Comparison of ENCODE assay signal across 1 cellular context in the genomic region with DNA sequence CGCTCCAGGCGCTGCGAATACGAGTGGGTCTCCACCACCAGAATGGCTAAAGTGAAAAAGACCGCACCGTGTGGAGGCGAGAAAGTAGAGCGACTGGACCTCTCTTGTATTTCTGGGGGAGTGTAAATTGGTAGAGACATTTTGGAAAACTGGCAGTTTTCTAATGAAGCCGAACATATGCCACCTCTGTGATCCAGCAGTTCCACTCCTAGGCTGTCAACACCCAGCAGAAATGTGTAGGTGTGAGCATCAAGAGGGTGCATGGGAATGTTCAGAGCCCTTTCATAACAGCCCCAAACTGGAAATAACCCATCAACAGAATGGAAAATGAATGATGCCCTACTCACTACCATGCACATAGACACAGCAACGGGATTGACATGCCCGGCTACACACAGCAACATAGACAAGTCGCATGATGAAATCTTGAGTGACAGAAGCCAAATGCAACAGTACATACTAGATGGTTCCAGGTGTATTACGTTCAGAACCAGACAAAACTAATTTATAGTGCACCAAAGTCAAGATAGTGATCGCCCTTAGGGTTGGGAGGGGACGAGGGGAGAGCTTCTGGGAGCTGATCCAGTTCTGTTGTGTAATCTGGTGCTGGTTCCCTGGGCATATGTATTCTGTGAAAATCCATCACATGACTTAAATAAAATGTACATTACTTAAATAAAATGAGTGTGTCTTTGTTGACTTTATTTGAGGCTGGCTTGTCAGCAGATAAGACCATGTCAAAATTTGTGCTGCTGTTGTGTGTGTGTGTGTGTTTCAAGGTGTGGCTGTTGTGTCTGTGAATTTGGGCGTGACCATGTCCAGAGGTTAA.
A peak's percentile ranks its signal among the peaks of the same experiment; 100 is the strongest.
TF ChIP-seq lines count a peak whose summit lies in the region.

No MANE protein-coding gene starts in this region.

TF ChIP-seq in HEK293, 187 proteins besides CTCF, POLR2A, EP300 and RAD21 (continued from another document):
- TF ChIP-seq, protein P1, sequence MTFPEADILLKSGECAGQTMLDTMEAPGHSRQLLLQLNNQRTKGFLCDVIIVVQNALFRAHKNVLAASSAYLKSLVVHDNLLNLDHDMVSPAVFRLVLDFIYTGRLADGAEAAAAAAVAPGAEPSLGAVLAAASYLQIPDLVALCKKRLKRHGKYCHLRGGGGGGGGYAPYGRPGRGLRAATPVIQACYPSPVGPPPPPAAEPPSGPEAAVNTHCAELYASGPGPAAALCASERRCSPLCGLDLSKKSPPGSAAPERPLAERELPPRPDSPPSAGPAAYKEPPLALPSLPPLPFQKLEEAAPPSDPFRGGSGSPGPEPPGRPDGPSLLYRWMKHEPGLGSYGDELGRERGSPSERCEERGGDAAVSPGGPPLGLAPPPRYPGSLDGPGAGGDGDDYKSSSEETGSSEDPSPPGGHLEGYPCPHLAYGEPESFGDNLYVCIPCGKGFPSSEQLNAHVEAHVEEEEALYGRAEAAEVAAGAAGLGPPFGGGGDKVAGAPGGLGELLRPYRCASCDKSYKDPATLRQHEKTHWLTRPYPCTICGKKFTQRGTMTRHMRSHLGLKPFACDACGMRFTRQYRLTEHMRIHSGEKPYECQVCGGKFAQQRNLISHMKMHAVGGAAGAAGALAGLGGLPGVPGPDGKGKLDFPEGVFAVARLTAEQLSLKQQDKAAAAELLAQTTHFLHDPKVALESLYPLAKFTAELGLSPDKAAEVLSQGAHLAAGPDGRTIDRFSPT (tag by site-specific recombination; IDR thresholded peaks at IDR 0.05): no peak
- TF ChIP-seq ZNF510 (tag by site-specific recombination; IDR thresholded peaks at IDR 0.05; ENCODE audit: insufficient replicate concordance) (no peak), KLF8 (tag by site-specific recombination; IDR thresholded peaks at IDR 0.05) (0 out of 2 replicates have a peak, but pooled peaks have one; percentile 56), ZNF155 (tag by site-specific recombination; IDR thresholded peaks at IDR 0.05) (no peak), ZNF501 (tag by site-specific recombination; IDR thresholded peaks at IDR 0.05) (0 out of 2 replicates have a peak, but pooled peaks have one; percentile 3), YY1 (tag by site-specific recombination; IDR thresholded peaks at IDR 0.05) (no peak), ZNF548 (tag by site-specific recombination; IDR thresholded peaks at IDR 0.05) (no peak), ZNF747 (tag by site-specific recombination; IDR thresholded peaks at IDR 0.05) (no peak), ZNF529 (tag by site-specific recombination; IDR thresholded peaks at IDR 0.05; ENCODE audit: insufficient replicate concordance) (no peak), ZNF140 (tag by site-specific recombination; IDR thresholded peaks at IDR 0.05) (no peak; the same call in 1 of the 2 replicates), ZFHX2 (tag by site-specific recombination; conservative IDR thresholded peaks at IDR 0.05) (peak; percentile 39; the same call in 1 of the 2 replicates), KLF10 (tag by site-specific recombination; IDR thresholded peaks at IDR 0.05) (no peak), ZNF23 (tag by site-specific recombination; IDR thresholded peaks at IDR 0.05; ENCODE audit: borderline replicate concordance) (no peak), ZNF10 (tag by site-specific recombination; IDR thresholded peaks at IDR 0.05) (no peak), ZNF202 (tag by site-specific recombination; IDR thresholded peaks at IDR 0.05; ENCODE audit: borderline replicate concordance) (no peak), ZNF704 (tag by site-specific recombination; IDR thresholded peaks at IDR 0.05) (no peak), ZNF169 (tag by site-specific recombination; IDR thresholded peaks at IDR 0.05) (no peak), ZNF791 (tag by site-specific recombination; IDR thresholded peaks at IDR 0.05) (no peak), WT1 (tag by site-specific recombination; IDR thresholded peaks at IDR 0.05) (no peak), ZNF132 (tag by site-specific recombination; IDR thresholded peaks at IDR 0.05; ENCODE audit: borderline replicate concordance) (no peak), HOXC10 (CRISPR knock-in tag; IDR thresholded peaks at IDR 0.05) (0 out of 2 replicates have a peak, but pooled peaks have one; percentile 19), REPIN1 (tag by site-specific recombination; IDR thresholded peaks at IDR 0.05; ENCODE audit: low read depth) (no peak), GLIS2 (tag by site-specific recombination; IDR thresholded peaks at IDR 0.05) (no peak), ZNF837 (tag by site-specific recombination; IDR thresholded peaks at IDR 0.05) (no peak), ZNF830 (tag by site-specific recombination; IDR thresholded peaks at IDR 0.05; ENCODE audit: low read depth) (no peak), ZNF664 (tag by site-specific recombination; IDR thresholded peaks at IDR 0.05) (peak; percentile 98), ZNF223 (tag by site-specific recombination; IDR thresholded peaks at IDR 0.05) (no peak), ZNF404 (tag by site-specific recombination; IDR thresholded peaks at IDR 0.05) (no peak), ZNF449 (tag by site-specific recombination; IDR thresholded peaks at IDR 0.05) (no peak; the same call in 1 of the 2 replicates), ZNF629 (tag by site-specific recombination; IDR thresholded peaks at IDR 0.05) (no peak), INSM2 (tag by site-specific recombination; IDR thresholded peaks at IDR 0.05) (no peak; the same call in 1 of the 2 replicates), ZBTB11 (tag by site-specific recombination; conservative IDR thresholded peaks at IDR 0.05; ENCODE audit: low read depth) (0 out of 2 replicates have a peak, but pooled peaks have one; percentile 7), ZBTB7A (tag by site-specific recombination; IDR thresholded peaks at IDR 0.05; ENCODE audit: low read depth) (0 out of 2 replicates have a peak, but pooled peaks have one; percentile 3), ZBTB48 (tag by site-specific recombination; IDR thresholded peaks at IDR 0.05) (no peak), SALL2 (tag by site-specific recombination; IDR thresholded peaks at IDR 0.05; ENCODE audit: borderline replicate concordance) (no peak)
- TF ChIP-seq, protein P2, sequence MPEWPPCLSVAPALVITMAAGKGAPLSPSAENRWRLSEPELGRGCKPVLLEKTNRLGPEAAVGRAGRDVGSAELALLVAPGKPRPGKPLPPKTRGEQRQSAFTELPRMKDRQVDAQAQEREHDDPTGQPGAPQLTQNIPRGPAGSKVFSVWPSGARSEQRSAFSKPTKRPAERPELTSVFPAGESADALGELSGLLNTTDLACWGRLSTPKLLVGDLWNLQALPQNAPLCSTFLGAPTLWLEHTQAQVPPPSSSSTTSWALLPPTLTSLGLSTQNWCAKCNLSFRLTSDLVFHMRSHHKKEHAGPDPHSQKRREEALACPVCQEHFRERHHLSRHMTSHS (tag by site-specific recombination; IDR thresholded peaks at IDR 0.05): no peak
- TF ChIP-seq, protein P3, sequence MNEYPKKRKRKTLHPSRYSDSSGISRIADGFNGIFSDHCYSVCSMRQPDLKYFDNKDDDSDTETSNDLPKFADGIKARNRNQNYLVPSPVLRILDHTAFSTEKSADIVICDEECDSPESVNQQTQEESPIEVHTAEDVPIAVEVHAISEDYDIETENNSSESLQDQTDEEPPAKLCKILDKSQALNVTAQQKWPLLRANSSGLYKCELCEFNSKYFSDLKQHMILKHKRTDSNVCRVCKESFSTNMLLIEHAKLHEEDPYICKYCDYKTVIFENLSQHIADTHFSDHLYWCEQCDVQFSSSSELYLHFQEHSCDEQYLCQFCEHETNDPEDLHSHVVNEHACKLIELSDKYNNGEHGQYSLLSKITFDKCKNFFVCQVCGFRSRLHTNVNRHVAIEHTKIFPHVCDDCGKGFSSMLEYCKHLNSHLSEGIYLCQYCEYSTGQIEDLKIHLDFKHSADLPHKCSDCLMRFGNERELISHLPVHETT (tag by site-specific recombination; IDR thresholded peaks at IDR 0.05): 0 out of 2 replicates have a peak, but pooled peaks have one; percentile 53
- TF ChIP-seq, protein P4, sequence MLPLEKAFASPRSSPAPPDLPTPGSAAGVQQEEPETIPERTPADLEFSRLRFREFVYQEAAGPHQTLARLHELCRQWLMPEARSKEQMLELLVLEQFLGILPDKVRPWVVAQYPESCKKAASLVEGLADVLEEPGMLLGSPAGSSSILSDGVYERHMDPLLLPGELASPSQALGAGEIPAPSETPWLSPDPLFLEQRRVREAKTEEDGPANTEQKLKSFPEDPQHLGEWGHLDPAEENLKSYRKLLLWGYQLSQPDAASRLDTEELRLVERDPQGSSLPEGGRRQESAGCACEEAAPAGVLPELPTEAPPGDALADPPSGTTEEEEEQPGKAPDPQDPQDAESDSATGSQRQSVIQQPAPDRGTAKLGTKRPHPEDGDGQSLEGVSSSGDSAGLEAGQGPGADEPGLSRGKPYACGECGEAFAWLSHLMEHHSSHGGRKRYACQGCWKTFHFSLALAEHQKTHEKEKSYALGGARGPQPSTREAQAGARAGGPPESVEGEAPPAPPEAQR (tag by site-specific recombination; IDR thresholded peaks at IDR 0.05): no peak
TF ChIP-seq in HEK293: peak in this region for 9.
